Comparison of ENCODE assay signal across 1 cellular context in genomic region chr3:182782149-182782548, GRCh38.
TF ChIP-seq lines count a peak whose summit lies in the region.

No MANE protein-coding gene starts in this region.

TF ChIP-seq in HepG2, 621 proteins besides CTCF, POLR2A, EP300 and RAD21:
- TF ChIP-seq, protein P1, sequence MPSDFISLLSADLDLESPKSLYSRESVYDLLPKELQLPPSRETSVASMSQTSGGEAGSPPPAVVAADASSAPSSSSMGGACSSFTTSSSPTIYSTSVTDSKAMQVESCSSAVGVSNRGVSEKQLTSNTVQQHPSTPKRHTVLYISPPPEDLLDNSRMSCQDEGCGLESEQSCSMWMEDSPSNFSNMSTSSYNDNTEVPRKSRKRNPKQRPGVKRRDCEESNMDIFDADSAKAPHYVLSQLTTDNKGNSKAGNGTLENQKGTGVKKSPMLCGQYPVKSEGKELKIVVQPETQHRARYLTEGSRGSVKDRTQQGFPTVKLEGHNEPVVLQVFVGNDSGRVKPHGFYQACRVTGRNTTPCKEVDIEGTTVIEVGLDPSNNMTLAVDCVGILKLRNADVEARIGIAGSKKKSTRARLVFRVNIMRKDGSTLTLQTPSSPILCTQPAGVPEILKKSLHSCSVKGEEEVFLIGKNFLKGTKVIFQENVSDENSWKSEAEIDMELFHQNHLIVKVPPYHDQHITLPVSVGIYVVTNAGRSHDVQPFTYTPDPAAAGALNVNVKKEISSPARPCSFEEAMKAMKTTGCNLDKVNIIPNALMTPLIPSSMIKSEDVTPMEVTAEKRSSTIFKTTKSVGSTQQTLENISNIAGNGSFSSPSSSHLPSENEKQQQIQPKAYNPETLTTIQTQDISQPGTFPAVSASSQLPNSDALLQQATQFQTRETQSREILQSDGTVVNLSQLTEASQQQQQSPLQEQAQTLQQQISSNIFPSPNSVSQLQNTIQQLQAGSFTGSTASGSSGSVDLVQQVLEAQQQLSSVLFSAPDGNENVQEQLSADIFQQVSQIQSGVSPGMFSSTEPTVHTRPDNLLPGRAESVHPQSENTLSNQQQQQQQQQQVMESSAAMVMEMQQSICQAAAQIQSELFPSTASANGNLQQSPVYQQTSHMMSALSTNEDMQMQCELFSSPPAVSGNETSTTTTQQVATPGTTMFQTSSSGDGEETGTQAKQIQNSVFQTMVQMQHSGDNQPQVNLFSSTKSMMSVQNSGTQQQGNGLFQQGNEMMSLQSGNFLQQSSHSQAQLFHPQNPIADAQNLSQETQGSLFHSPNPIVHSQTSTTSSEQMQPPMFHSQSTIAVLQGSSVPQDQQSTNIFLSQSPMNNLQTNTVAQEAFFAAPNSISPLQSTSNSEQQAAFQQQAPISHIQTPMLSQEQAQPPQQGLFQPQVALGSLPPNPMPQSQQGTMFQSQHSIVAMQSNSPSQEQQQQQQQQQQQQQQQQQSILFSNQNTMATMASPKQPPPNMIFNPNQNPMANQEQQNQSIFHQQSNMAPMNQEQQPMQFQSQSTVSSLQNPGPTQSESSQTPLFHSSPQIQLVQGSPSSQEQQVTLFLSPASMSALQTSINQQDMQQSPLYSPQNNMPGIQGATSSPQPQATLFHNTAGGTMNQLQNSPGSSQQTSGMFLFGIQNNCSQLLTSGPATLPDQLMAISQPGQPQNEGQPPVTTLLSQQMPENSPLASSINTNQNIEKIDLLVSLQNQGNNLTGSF (CRISPR knock-in tag; IDR thresholded peaks at IDR 0.05) = no peak
- no peak for TF ChIP-seq ZFP36L1 (CRISPR knock-in tag; IDR thresholded peaks at IDR 0.05)
- TF ChIP-seq, protein P2, sequence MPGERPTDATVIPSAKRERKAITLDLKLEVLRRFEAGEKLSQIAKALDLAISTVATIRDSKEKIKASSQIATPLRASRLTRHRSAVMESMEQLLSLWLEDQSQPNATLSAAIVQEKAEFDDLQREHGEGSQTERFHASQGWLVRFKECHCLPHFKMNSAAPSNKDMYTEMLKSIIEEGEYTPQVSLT (CRISPR knock-in tag; IDR thresholded peaks at IDR 0.05; ENCODE audit: borderline replicate concordance, low read depth) = no peak
- no peak for TF ChIP-seq AFF4 (CRISPR knock-in tag; IDR thresholded peaks at IDR 0.05)
- no peak for TF ChIP-seq ATRX (CRISPR knock-in tag; IDR thresholded peaks at IDR 0.05; ENCODE audit: borderline replicate concordance)
- no peak for TF ChIP-seq ZBTB38 (CRISPR knock-in tag; IDR thresholded peaks at IDR 0.05)
- TF ChIP-seq, protein P3, sequence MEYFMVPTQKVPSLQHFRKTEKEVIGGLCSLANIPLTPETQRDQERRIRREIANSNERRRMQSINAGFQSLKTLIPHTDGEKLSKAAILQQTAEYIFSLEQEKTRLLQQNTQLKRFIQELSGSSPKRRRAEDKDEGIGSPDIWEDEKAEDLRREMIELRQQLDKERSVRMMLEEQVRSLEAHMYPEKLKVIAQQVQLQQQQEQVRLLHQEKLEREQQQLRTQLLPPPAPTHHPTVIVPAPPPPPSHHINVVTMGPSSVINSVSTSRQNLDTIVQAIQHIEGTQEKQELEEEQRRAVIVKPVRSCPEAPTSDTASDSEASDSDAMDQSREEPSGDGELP (IDR thresholded peaks at IDR 0.05; ENCODE audit: borderline replicate concordance, low read depth) = no peak
- no peak for TF ChIP-seq ZNF569 (CRISPR knock-in tag; IDR thresholded peaks at IDR 0.05; ENCODE audit: borderline replicate concordance)
- no peak for TF ChIP-seq MAFF (IDR thresholded peaks at IDR 0.05; ENCODE audit: low read depth, low read length)
- no peak for TF ChIP-seq MTF2 (CRISPR knock-in tag; IDR thresholded peaks at IDR 0.05; ENCODE audit: borderline replicate concordance)
- TF ChIP-seq, protein P4, sequence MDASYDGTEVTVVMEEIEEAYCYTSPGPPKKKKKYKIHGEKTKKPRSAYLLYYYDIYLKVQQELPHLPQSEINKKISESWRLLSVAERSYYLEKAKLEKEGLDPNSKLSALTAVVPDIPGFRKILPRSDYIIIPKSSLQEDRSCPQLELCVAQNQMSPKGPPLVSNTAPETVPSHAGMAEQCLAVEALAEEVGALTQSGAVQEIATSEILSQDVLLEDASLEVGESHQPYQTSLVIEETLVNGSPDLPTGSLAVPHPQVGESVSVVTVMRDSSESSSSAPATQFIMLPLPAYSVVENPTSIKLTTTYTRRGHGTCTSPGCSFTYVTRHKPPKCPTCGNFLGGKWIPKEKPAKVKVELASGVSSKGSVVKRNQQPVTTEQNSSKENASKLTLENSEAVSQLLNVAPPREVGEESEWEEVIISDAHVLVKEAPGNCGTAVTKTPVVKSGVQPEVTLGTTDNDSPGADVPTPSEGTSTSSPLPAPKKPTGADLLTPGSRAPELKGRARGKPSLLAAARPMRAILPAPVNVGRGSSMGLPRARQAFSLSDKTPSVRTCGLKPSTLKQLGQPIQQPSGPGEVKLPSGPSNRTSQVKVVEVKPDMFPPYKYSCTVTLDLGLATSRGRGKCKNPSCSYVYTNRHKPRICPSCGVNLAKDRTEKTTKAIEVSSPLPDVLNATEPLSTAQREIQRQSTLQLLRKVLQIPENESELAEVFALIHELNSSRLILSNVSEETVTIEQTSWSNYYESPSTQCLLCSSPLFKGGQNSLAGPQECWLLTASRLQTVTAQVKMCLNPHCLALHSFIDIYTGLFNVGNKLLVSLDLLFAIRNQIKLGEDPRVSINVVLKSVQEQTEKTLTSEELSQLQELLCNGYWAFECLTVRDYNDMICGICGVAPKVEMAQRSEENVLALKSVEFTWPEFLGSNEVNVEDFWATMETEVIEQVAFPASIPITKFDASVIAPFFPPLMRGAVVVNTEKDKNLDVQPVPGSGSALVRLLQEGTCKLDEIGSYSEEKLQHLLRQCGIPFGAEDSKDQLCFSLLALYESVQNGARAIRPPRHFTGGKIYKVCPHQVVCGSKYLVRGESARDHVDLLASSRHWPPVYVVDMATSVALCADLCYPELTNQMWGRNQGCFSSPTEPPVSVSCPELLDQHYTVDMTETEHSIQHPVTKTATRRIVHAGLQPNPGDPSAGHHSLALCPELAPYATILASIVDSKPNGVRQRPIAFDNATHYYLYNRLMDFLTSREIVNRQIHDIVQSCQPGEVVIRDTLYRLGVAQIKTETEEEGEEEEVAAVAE (CRISPR knock-in tag; IDR thresholded peaks at IDR 0.05; ENCODE audit: borderline replicate concordance) = no peak
- TF ChIP-seq SP1 (IDR thresholded peaks at IDR 0.05) = no peak
- TF ChIP-seq SP1 (CRISPR knock-in tag; IDR thresholded peaks at IDR 0.05) = no peak
- no peak for TF ChIP-seq PITX1 (CRISPR knock-in tag; IDR thresholded peaks at IDR 0.05)
- no peak for TF ChIP-seq ZMAT5 (CRISPR knock-in tag; IDR thresholded peaks at IDR 0.05; ENCODE audit: borderline replicate concordance, low read depth)
